1 cellular context compared by ENCODE assay signal in the genomic region with DNA sequence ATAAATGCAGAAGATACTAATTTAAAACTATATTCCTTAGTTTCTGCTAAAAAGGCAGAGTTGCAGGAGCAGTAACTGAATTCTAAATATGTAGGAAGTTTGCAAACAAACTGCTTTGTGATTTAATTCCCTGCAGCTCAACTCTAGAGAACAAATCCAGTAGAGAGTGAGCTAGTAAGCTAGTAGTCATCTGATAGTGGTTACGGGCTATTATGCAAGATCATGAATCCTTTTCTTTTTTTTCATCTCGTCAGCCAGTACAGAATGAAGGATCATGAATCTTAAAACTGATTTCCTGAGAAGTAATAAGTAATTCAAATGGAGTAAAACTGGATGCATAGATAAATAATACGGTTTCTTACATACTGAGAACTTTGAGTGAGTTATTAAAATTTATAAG.
TF ChIP-seq lines count a peak whose summit lies in the region.

No MANE protein-coding gene starts in this region.

TF ChIP-seq in GM23338, 12 proteins besides CTCF, POLR2A, EP300 and RAD21 (continued from another document):
- TF ChIP-seq, protein P1, sequence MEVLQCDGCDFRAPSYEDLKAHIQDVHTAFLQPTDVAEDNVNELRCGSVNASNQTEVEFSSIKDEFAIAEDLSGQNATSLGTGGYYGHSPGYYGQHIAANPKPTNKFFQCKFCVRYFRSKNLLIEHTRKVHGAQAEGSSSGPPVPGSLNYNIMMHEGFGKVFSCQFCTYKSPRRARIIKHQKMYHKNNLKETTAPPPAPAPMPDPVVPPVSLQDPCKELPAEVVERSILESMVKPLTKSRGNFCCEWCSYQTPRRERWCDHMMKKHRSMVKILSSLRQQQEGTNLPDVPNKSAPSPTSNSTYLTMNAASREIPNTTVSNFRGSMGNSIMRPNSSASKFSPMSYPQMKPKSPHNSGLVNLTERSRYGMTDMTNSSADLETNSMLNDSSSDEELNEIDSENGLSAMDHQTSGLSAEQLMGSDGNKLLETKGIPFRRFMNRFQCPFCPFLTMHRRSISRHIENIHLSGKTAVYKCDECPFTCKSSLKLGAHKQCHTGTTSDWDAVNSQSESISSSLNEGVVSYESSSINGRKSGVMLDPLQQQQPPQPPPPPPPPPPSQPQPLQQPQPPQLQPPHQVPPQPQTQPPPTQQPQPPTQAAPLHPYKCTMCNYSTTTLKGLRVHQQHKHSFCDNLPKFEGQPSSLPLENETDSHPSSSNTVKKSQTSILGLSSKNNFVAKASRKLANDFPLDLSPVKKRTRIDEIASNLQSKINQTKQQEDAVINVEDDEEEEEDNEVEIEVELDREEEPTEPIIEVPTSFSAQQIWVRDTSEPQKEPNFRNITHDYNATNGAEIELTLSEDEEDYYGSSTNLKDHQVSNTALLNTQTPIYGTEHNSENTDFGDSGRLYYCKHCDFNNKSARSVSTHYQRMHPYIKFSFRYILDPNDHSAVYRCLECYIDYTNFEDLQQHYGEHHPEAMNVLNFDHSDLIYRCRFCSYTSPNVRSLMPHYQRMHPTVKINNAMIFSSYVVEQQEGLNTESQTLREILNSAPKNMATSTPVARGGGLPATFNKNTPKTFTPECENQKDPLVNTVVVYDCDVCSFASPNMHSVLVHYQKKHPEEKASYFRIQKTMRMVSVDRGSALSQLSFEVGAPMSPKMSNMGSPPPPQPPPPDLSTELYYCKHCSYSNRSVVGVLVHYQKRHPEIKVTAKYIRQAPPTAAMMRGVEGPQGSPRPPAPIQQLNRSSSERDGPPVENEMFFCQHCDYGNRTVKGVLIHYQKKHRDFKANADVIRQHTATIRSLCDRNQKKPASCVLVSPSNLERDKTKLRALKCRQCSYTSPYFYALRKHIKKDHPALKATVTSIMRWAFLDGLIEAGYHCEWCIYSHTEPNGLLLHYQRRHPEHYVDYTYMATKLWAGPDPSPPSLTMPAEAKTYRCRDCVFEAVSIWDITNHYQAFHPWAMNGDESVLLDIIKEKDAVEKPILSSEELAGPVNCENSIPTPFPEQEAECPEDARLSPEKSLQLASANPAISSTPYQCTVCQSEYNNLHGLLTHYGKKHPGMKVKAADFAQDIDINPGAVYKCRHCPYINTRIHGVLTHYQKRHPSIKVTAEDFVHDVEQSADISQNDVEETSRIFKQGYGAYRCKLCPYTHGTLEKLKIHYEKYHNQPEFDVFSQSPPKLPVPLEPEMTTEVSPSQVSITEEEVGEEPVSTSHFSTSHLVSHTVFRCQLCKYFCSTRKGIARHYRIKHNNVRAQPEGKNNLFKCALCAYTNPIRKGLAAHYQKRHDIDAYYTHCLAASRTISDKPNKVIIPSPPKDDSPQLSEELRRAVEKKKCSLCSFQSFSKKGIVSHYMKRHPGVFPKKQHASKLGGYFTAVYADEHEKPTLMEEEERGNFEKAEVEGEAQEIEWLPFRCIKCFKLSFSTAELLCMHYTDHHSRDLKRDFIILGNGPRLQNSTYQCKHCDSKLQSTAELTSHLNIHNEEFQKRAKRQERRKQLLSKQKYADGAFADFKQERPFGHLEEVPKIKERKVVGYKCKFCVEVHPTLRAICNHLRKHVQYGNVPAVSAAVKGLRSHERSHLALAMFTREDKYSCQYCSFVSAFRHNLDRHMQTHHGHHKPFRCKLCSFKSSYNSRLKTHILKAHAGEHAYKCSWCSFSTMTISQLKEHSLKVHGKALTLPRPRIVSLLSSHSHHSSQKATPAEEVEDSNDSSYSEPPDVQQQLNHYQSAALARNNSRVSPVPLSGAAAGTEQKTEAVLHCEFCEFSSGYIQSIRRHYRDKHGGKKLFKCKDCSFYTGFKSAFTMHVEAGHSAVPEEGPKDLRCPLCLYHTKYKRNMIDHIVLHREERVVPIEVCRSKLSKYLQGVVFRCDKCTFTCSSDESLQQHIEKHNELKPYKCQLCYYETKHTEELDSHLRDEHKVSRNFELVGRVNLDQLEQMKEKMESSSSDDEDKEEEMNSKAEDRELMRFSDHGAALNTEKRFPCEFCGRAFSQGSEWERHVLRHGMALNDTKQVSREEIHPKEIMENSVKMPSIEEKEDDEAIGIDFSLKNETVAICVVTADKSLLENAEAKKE (CRISPR knock-in tag; IDR thresholded peaks at IDR 0.05): no peak
- TF ChIP-seq, protein P2, sequence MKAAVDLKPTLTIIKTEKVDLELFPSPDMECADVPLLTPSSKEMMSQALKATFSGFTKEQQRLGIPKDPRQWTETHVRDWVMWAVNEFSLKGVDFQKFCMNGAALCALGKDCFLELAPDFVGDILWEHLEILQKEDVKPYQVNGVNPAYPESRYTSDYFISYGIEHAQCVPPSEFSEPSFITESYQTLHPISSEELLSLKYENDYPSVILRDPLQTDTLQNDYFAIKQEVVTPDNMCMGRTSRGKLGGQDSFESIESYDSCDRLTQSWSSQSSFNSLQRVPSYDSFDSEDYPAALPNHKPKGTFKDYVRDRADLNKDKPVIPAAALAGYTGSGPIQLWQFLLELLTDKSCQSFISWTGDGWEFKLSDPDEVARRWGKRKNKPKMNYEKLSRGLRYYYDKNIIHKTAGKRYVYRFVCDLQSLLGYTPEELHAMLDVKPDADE (IDR thresholded peaks at IDR 0.05): no peak
- no peak for TF ChIP-seq ZNF114 (CRISPR knock-in tag; IDR thresholded peaks at IDR 0.05)
- no peak for TF ChIP-seq EZH2 (IDR thresholded peaks at IDR 0.05; ENCODE audit: low read depth, unreplicated experiment)
- no peak for TF ChIP-seq EZH2phosphoT487 (IDR thresholded peaks at IDR 0.05; ENCODE audit: unreplicated experiment)
- no peak for TF ChIP-seq STAT1 (IDR thresholded peaks at IDR 0.05; ENCODE audit: unreplicated experiment)
- TF ChIP-seq, protein P3, sequence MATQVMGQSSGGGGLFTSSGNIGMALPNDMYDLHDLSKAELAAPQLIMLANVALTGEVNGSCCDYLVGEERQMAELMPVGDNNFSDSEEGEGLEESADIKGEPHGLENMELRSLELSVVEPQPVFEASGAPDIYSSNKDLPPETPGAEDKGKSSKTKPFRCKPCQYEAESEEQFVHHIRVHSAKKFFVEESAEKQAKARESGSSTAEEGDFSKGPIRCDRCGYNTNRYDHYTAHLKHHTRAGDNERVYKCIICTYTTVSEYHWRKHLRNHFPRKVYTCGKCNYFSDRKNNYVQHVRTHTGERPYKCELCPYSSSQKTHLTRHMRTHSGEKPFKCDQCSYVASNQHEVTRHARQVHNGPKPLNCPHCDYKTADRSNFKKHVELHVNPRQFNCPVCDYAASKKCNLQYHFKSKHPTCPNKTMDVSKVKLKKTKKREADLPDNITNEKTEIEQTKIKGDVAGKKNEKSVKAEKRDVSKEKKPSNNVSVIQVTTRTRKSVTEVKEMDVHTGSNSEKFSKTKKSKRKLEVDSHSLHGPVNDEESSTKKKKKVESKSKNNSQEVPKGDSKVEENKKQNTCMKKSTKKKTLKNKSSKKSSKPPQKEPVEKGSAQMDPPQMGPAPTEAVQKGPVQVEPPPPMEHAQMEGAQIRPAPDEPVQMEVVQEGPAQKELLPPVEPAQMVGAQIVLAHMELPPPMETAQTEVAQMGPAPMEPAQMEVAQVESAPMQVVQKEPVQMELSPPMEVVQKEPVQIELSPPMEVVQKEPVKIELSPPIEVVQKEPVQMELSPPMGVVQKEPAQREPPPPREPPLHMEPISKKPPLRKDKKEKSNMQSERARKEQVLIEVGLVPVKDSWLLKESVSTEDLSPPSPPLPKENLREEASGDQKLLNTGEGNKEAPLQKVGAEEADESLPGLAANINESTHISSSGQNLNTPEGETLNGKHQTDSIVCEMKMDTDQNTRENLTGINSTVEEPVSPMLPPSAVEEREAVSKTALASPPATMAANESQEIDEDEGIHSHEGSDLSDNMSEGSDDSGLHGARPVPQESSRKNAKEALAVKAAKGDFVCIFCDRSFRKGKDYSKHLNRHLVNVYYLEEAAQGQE (IDR thresholded peaks at IDR 0.05; ENCODE audit: unreplicated experiment): no peak
- no peak for TF ChIP-seq ZNF331 (CRISPR knock-in tag; IDR thresholded peaks at IDR 0.05; ENCODE audit: low read depth)
- no peak for TF ChIP-seq CREB1 (CRISPR knock-in tag; IDR thresholded peaks at IDR 0.05; ENCODE audit: low read depth)
